Comparison of ENCODE assay signal across 8 cellular contexts in the genomic region with DNA sequence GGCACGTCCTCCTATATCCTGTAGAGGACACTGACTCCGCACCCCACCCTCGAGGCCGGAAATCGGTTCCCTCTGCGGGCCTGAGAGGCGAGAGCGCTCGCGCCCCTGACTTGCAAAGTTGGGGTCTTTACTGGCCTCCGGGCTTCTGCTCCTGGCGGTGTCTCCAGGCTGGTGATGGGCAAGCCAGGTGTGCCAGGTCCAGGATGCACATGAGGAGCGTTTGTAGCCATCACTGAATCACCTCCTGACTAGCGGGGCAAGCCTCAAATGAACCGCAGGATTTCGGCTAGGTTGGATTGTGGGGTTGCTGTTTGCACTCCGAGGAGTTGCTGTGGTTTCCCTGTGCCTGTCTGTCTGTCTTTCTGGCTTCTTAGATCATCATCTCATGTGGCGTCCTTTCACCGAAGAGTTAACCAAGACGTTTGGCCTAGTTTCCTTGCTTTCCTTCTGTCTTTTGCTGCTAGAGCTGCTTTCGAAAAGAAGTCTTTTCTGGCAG. TPM values are rescaled to one million over a fixed set of nuclear protein-coding genes. Genes with fewer than 3 reads are reported as not detected.
DNase-seq lines count a peak whose midpoint lies in the region; ATAC-seq, FAIRE-seq and TF ChIP-seq lines count a peak whose summit lies in the region.
"Not testable (repeated sequence)": the region's sequence is repeated elsewhere in the genome, so short reads cannot be mapped to it uniquely, and the experiment has no call there.

No MANE protein-coding gene starts in this region.

- H3K4me1 Mint-ChIP-seq in activated CD8-positive, alpha-beta T cell treated with anti-CD3 and anti-CD28 coated beads for 36 hours (ENCODE audit: low read depth): peaks cover 13% of the 10 kb centered on the region

- TF ChIP-seq POLR2A in A549 (IDR thresholded peaks at IDR 0.05; ENCODE audit: low read length): not testable (repeated sequence)

- peak overlapping the region; percentile 57 for H3K27ac Mint-ChIP-seq in activated CD8-positive, alpha-beta T cell treated with anti-CD3 and anti-CD28 coated beads for 36 hours

- not testable (repeated sequence) for H3K27me3 Mint-ChIP-seq in activated CD8-positive, alpha-beta T cell treated with anti-CD3 and anti-CD28 coated beads for 36 hours

- H3K9me3 Mint-ChIP-seq in activated CD8-positive, alpha-beta T cell treated with anti-CD3 and anti-CD28 coated beads for 36 hours: not testable (repeated sequence)

- ATAC-seq in A549: not testable (repeated sequence)
- ATAC-seq in GM19035 (IDR thresholded peaks at IDR 0.05; ENCODE audit: unreplicated experiment): peak; percentile 11
- ATAC-seq in activated CD8-positive, alpha-beta T cell treated with anti-CD3 and anti-CD28 coated beads for 36 hours: peak; percentile 35
- ATAC-seq in heart right ventricle: peak in 4 of 8 donors; percentile 4 to 35 (median 10)

- H3K4me3 ChIP-seq in A549 (peak overlapping the region; percentile 84), bronchial epithelial cell (ENCODE audit: low read depth, low read length) (peak overlapping the region; percentile 69), heart right ventricle (peak overlapping the region; percentile 43 to 97 (median 75)), muscle layer of duodenum (ENCODE audit: low read depth in 1 of 2, low read length in 2 of 2) (peak overlapping the region; percentile 30 to 86)

- H3K36me3 ChIP-seq in bronchial epithelial cell (ENCODE audit: control insufficient read depth, insufficient read depth, low read length); muscle layer of duodenum (ENCODE audit: control insufficient read depth in 1 of 2, insufficient read depth in 2 of 2, low read length in 2 of 2): not testable (repeated sequence)
- peaks cover 0 to 12% (median 0%) of the 10 kb centered on the region in 9 donors for H3K36me3 ChIP-seq in heart right ventricle

- TF ChIP-seq RAD21 in A549 (conservative IDR thresholded peaks at IDR 0.05 in 1 of 2, IDR thresholded peaks at IDR 0.05 in 1 of 2): not testable (repeated sequence)

- not testable (repeated sequence) for TF ChIP-seq CTCF in A549 (IDR thresholded peaks at IDR 0.05); activated CD8-positive, alpha-beta T cell treated with anti-CD3 and anti-CD28 coated beads for 36 hours (IDR thresholded peaks at IDR 0.05); bronchial epithelial cell (IDR thresholded peaks at IDR 0.05; ENCODE audit: insufficient read depth, low read length, severe bottlenecking); heart right ventricle (IDR thresholded peaks at IDR 0.05)

- TF ChIP-seq EP300 in A549 (IDR thresholded peaks at IDR 0.05): not testable (repeated sequence)

- 35% methylated on average over 8 of the region's 21 CpGs for WGBS in A549 (ENCODE audit: missing lambda C conversion rate)
- 15 to 29% methylated on average over 21 of the region's 21 CpGs for WGBS in heart right ventricle, 2 donors

- not testable (repeated sequence) for H3K36me3 Mint-ChIP-seq in activated CD8-positive, alpha-beta T cell treated with anti-CD3 and anti-CD28 coated beads for 36 hours (ENCODE audit: low read depth)

- H3K27ac ChIP-seq in A549 (peak overlapping the region; percentile 83 to 89; a peak in 5 of 6 replicates), heart right ventricle (peak overlapping the region in 2 of 10 donors; percentile 58 to 79)
- H3K27ac ChIP-seq in muscle layer of duodenum (ENCODE audit: low read length): not testable (repeated sequence)

- CTCF ChIA-PET in A549 (lab: Yijun Ruan, JAX): interaction anchor here (0.6 kb wide), 1 partner anchor 1143 kb away, joined by 5 read pairs; no protein-coding TSS in a partner anchor
- CTCF ChIA-PET in activated CD8-positive, alpha-beta T cell treated with anti-CD3 and anti-CD28 coated beads for 36 hours (lab: Charles Lee): interaction anchor here (1.3 kb wide), 1 partner anchor 170 kb away, joined by 5 read pairs; no protein-coding TSS in a partner anchor

- H3K4me1 ChIP-seq in A549: peaks cover 11% of the 10 kb centered on the region; the same call in 2 of the 3 replicates
- peaks cover 5 to 28% (median 20%) of the 10 kb centered on the region in 9 donors for H3K4me1 ChIP-seq in heart right ventricle
- not testable (repeated sequence) for H3K4me1 ChIP-seq in muscle layer of duodenum (ENCODE audit: control insufficient read depth in 1 of 2, insufficient read depth in 2 of 2, low read length in 2 of 2)

- not testable (repeated sequence) for DNase-seq in A549 (ENCODE audit: low read depth in 1 of 2, low spot score in 1 of 2); heart right ventricle
- DNase-seq in NCI-H748 (lab: John Stamatoyannopoulos, UW; ENCODE audit: unreplicated experiment) (peak; percentile 13), bronchial epithelial cell (ENCODE audit: low read depth) (peak; percentile 24)
- peak; percentile 69 for DNase-seq in activated CD8-positive, alpha-beta T cell treated with anti-CD3 and anti-CD28 coated beads for 36 hours
- DNase-seq in stimulated activated CD4-positive, alpha-beta T cell treated with anti-CD3 and anti-CD28 coated beads, Interleukin-15, amount 100 ng/mL, for 24 hours: peak; percentile 62

- H3K4me3 Mint-ChIP-seq in activated CD8-positive, alpha-beta T cell treated with anti-CD3 and anti-CD28 coated beads for 36 hours: peak overlapping the region; percentile 78

- peak overlapping the region; percentile 98 for H3K4me2 ChIP-seq in A549

- H3K9me3 ChIP-seq in A549; heart right ventricle; muscle layer of duodenum (ENCODE audit: control insufficient read depth in 1 of 2, low read length in 2 of 2): not testable (repeated sequence)

- intact Hi-C loops in activated CD8-positive, alpha-beta T cell treated with anti-CD3 and anti-CD28 coated beads for 36 hours (cut with micrococcal nuclease); heart right ventricle (cut with DNase I): not testable (repeated sequence)

- not testable (repeated sequence) for H3K27me3 ChIP-seq in bronchial epithelial cell (ENCODE audit: control insufficient read depth, insufficient read depth, low read length); muscle layer of duodenum (ENCODE audit: low read depth, low read length)
- H3K27me3 ChIP-seq in heart right ventricle: peaks cover 0 to 42% (median 7%) of the 10 kb centered on the region in 7 donors

- POLR2A ChIA-PET in A549 (lab: Yijun Ruan, JAX); activated CD8-positive, alpha-beta T cell treated with anti-CD3 and anti-CD28 coated beads for 36 hours (lab: Charles Lee): not testable (repeated sequence)

- FAIRE-seq in A549 (lab: Jason Lieb, UNC); bronchial epithelial cell (lab: Jason Lieb, UNC): not testable (repeated sequence)

RNA-seq across cellular contexts. Expression of a gene that starts 0.7 kb away (rescaled TPM):
- polyA plus RNA-seq in A549 (2011; rRNA removed): 8.5 and 10.8 TPM in 2 replicates
- 2.5 and 2.7 TPM in 2 replicates for polyA plus RNA-seq in A549 (2012; cell fraction: cytosol; rRNA removed)
- polyA plus RNA-seq in A549 (2012; cell fraction: nucleus; rRNA removed): 2.8 and 4.2 TPM in 2 replicates
- 6.4 to 7.4 TPM (median 6.6 TPM) in 3 replicates for polyA plus RNA-seq in A549 (2017; fragmentation: RNase III; extraction: RNeasy Plus Mini Kit Qiagen cat#74134 plus additional on column Dnase treatment)
- 11.2 and 11.4 TPM in 2 replicates for polyA minus RNA-seq in A549 (2011; rRNA and poly(A)+ RNA removed)
- 1 to 10 TPM; 7.9 to 9.4 TPM for total RNA-seq in activated CD8-positive, alpha-beta T cell treated with anti-CD3 and anti-CD28 coated beads for 36 hours
- total RNA-seq in bronchial epithelial cell: 6.8 and 18.6 TPM in 2 replicates
- total RNA-seq in heart right ventricle: 1 to 10 TPM; 1.9 to 4.6 (median 3.3) TPM
- 1 to 10 TPM in 1 of 2 donors, under 1 TPM in 1; 0.58 to 1.0 TPM for polyA plus RNA-seq in heart right ventricle
